Comparison of ENCODE assay signal across 8 cellular contexts in genomic region chr7:106153891-106154449, GRCh38. TPM values are rescaled to one million over a fixed set of nuclear protein-coding genes. Genes with fewer than 3 reads are reported as not detected.
DNase-seq lines count a peak whose midpoint lies in the region; ATAC-seq and TF ChIP-seq lines count a peak whose summit lies in the region.

No MANE protein-coding gene starts in this region.

- H3K27ac Mint-ChIP-seq in naive thymus-derived CD4-positive, alpha-beta T cell = peak overlapping the region in 1 of 9 donors; percentile 82

- H3F3A ChIP-seq in OCI-LY1 (ENCODE audit: insufficient read depth, low read length) = no peaks in the 10 kb centered on the region

- H3K27ac ChIP-seq in OCI-LY1 (ENCODE audit: low read depth, low read length, poor library complexity, severe bottlenecking) = peak overlapping the region; percentile 62
- H3K27ac ChIP-seq in naive thymus-derived CD4-positive, alpha-beta T cell (ENCODE audit: low read depth, low read length) = no peak overlapping the region

- H4K20me1 ChIP-seq in OCI-LY1 (ENCODE audit: insufficient read depth, low read length) = no peaks in the 10 kb centered on the region

- CTCF ChIA-PET in naive thymus-derived CD4-positive, alpha-beta T cell (lab: Charles Lee) = interaction anchor here (0.6 to 6.2 kb wide), 28 partner anchors 8 to 502 kb away, joined by 3 to 108 read pairs (median 4); no protein-coding TSS in a partner anchor

- no peaks in the 10 kb centered on the region; the same call in 1 of the 2 replicates for H3K9me3 ChIP-seq in OCI-LY1 (ENCODE audit: low read length)
- no peaks in the 10 kb centered on the region for H3K9me3 ChIP-seq in naive thymus-derived CD4-positive, alpha-beta T cell (ENCODE audit: control insufficient read depth in 2 of 3, low read length in 3 of 3)

- intact Hi-C loops in naive thymus-derived CD4-positive, alpha-beta T cell (cut with micrococcal nuclease) = loop anchor here (1.0 to 10.0 kb wide), 9 partner anchors 11 to 502 kb away; partner anchors contain the start of gene SYPL1 (in 1 of the 2)

- no peak for TF ChIP-seq POLR2A in erythroblast (IDR thresholded peaks at IDR 0.05; ENCODE audit: low read length)

- peak; percentile 100 for TF ChIP-seq CTCF in OCI-LY1 (IDR thresholded peaks at IDR 0.05; ENCODE audit: low read length)

- no peaks in the 10 kb centered on the region for H3K36me3 ChIP-seq in OCI-LY1 (ENCODE audit: insufficient read depth, low read length)
- no peaks in the 10 kb centered on the region for H3K36me3 ChIP-seq in naive thymus-derived CD4-positive, alpha-beta T cell (ENCODE audit: control insufficient read depth in 2 of 3, insufficient read depth in 3 of 3, low read length in 3 of 3)

- H3K4me3 ChIP-seq in OCI-LY1 (ENCODE audit: low read depth, low read length, poor library complexity, severe bottlenecking) = peak overlapping the region; percentile 2
- H3K4me3 ChIP-seq in naive thymus-derived CD4-positive, alpha-beta T cell (ENCODE audit: low read length) = no peak overlapping the region

- POLR2A ChIA-PET in naive thymus-derived CD4-positive, alpha-beta T cell (lab: Charles Lee) = interaction anchor here (1.1 to 3.7 kb wide), 3 partner anchors 41 to 96 kb away, joined by 6 to 22 read pairs (median 21); partner anchors contain the start of gene SYPL1

- H3K4me2 ChIP-seq in OCI-LY1 (ENCODE audit: low read length) = peak overlapping the region; percentile 30

- peaks cover 0 to 33% (median 22%) of the 10 kb centered on the region in 5 donors for H3K27me3 Mint-ChIP-seq in naive thymus-derived CD4-positive, alpha-beta T cell

- no peak overlapping the region for H2AFZ ChIP-seq in OCI-LY1 (ENCODE audit: low read length)

- peaks cover 52% of the 10 kb centered on the region for H3K4me1 ChIP-seq in OCI-LY1 (ENCODE audit: insufficient read depth, low read length, severe bottlenecking)
- H3K4me1 ChIP-seq in naive thymus-derived CD4-positive, alpha-beta T cell (ENCODE audit: control insufficient read depth in 2 of 2, insufficient read depth in 2 of 2, low read length in 2 of 2) = peaks cover 0 to 8% of the 10 kb centered on the region in 2 donors

- peak overlapping the region; percentile 27; the same call in 1 of the 2 replicates for H3K9ac ChIP-seq in OCI-LY1 (ENCODE audit: low read length)

- H3K4me1 Mint-ChIP-seq in naive thymus-derived CD4-positive, alpha-beta T cell = peaks cover 0 to 13% (median 8%) of the 10 kb centered on the region in 7 donors

- no peaks in the 10 kb centered on the region for H3K9me2 ChIP-seq in OCI-LY1 (ENCODE audit: low read depth, low read length)

- DNase-seq in CD1c-positive myeloid dendritic cell (ENCODE audit: extremely low spot score) = peak; percentile 75
- peak; percentile 80 for DNase-seq in HT1080 (ENCODE audit: low read depth)
- peak; percentile 59 for DNase-seq in activated T-cell treated with anti-CD3 and anti-CD28 coated beads for 1 hour (ENCODE audit: low read depth)
- DNase-seq in erythroblast (lab: John Stamatoyannopoulos, UW) = peak; percentile 55 to 70
- DNase-seq in naive thymus-derived CD4-positive, alpha-beta T cell = peak; percentile 51 to 76 (median 66)
- peak; percentile 29 to 55 for DNase-seq in stimulated activated CD8-positive, alpha-beta memory T cell treated with anti-CD3 and anti-CD28 coated beads, Interleukin-7, amount 100 ng/mL, for 4 hours (ENCODE audit: low read depth in 2 of 2)

- ATAC-seq in GM19372 (IDR thresholded peaks at IDR 0.05; ENCODE audit: low read depth, unreplicated experiment) = peak; percentile 81
- ATAC-seq in naive thymus-derived CD4-positive, alpha-beta T cell = peak; percentile 95

- no peaks in the 10 kb centered on the region for H3K79me2 ChIP-seq in OCI-LY1 (ENCODE audit: insufficient read depth, low read length)

- H3K4me3 Mint-ChIP-seq in naive thymus-derived CD4-positive, alpha-beta T cell = peak overlapping the region in 8 of 10 donors; percentile 7 to 76 (median 58)

- H3K27me3 ChIP-seq in OCI-LY1 (ENCODE audit: insufficient read depth, low read length) = no peaks in the 10 kb centered on the region
- peaks cover 0 to 4% of the 10 kb centered on the region in 2 donors for H3K27me3 ChIP-seq in naive thymus-derived CD4-positive, alpha-beta T cell (ENCODE audit: control insufficient read depth in 2 of 2, insufficient read depth in 2 of 2, low read length in 2 of 2)

- H3K36me3 Mint-ChIP-seq in naive thymus-derived CD4-positive, alpha-beta T cell = no peaks in the 10 kb centered on the region

- H3K9me3 Mint-ChIP-seq in naive thymus-derived CD4-positive, alpha-beta T cell = no peaks in the 10 kb centered on the region

RNA-seq across cellular contexts. Expression of gene SYPL1, which starts 41.9 kb away (rescaled TPM):
- total RNA-seq in HT1080 (2014; rRNA removed; shearing (Covaris generic)) = 24.4 and 43.5 TPM in 2 replicates
- polyA plus RNA-seq in HT1080 (2015; cell fraction: cytosol; rRNA removed) = 107 and 131 TPM in 2 replicates
- 102 and 129 TPM in 2 replicates for polyA plus RNA-seq in HT1080 (2015; cell fraction: nucleus; rRNA removed)
- 10 to 100 TPM; 37.5 to 54.0 (median 46.6) TPM for total RNA-seq in naive thymus-derived CD4-positive, alpha-beta T cell
- polyA plus RNA-seq in naive thymus-derived CD4-positive, alpha-beta T cell = 100 to 1,000 TPM in 1 of 2 donors, 10 to 100 TPM in 1; 80.6 to 106 TPM
